ENCODE assay signal across 8 cellular contexts in genomic region chr11:46389450-46390330, GRCh38. TPM values are rescaled to one million over a fixed set of nuclear protein-coding genes. Genes with fewer than 3 reads are reported as not detected.
DNase-seq lines count a peak whose midpoint lies in the region; ATAC-seq and TF ChIP-seq lines count a peak whose summit lies in the region.

No MANE protein-coding gene starts in this region.

- peaks cover 22% of the 10 kb centered on the region for H3K4me1 Mint-ChIP-seq in activated naive CD8-positive, alpha-beta T cell treated with anti-CD3 and anti-CD28 coated beads, Interleukin-2, amount 50 U/mL, for 24 hours

- H3K79me1 ChIP-seq in trophoblast cell (ENCODE audit: low read length): no peaks in the 10 kb centered on the region

- POLR2A ChIA-PET in Panc1 (lab: Charles Lee): interaction anchor here (0.6 kb wide), 1 partner anchor 294 kb away, joined by 5 read pairs; no protein-coding TSS in a partner anchor

- H3K9ac ChIP-seq in HUES64 (ENCODE audit: low read depth, low read length) (no peak overlapping the region), trophoblast cell (ENCODE audit: low read length) (no peak overlapping the region)

- no peak overlapping the region for H4K8ac ChIP-seq in trophoblast cell (ENCODE audit: low read depth, low read length)

- H3K23ac ChIP-seq in trophoblast cell (ENCODE audit: low read length): no peak overlapping the region

- peak overlapping the region; percentile 36 for H3K4me3 Mint-ChIP-seq in activated naive CD8-positive, alpha-beta T cell treated with anti-CD3 and anti-CD28 coated beads, Interleukin-2, amount 50 U/mL, for 24 hours

- H2AK5ac ChIP-seq in trophoblast cell (ENCODE audit: low read length): no peak overlapping the region

- H3K27me3 Mint-ChIP-seq in activated naive CD8-positive, alpha-beta T cell treated with anti-CD3 and anti-CD28 coated beads, Interleukin-2, amount 50 U/mL, for 24 hours: peaks cover 71% of the 10 kb centered on the region

- no peak overlapping the region for H2BK5ac ChIP-seq in trophoblast cell (ENCODE audit: low read depth, low read length, poor library complexity)

- H3K4me1 ChIP-seq in BE2C (no peaks in the 10 kb centered on the region), HUES64 (ENCODE audit: insufficient read depth, low read length) (peaks cover 16% of the 10 kb centered on the region), Panc1 (ENCODE audit: control insufficient read depth, insufficient read depth, low read length) (peaks cover 17% of the 10 kb centered on the region), left ventricle myocardium inferior (peaks cover 44% of the 10 kb centered on the region), trophoblast cell (ENCODE audit: control insufficient read depth in 1 of 2, insufficient read depth in 2 of 2, low read length in 2 of 2) (peaks cover 26 to 28% of the 10 kb centered on the region in 2 experiments)

- H3K36me3 ChIP-seq in BE2C (no peaks in the 10 kb centered on the region), HUES64 (ENCODE audit: insufficient read depth, low read length) (no peaks in the 10 kb centered on the region), Panc1 (ENCODE audit: control insufficient read depth, insufficient read depth, low read length) (no peaks in the 10 kb centered on the region), left ventricle myocardium inferior (no peaks in the 10 kb centered on the region), trophoblast cell (ENCODE audit: control insufficient read depth in 1 of 2, insufficient read depth in 2 of 2, low read length in 2 of 2) (no peaks in the 10 kb centered on the region)

- H4K12ac ChIP-seq in trophoblast cell (ENCODE audit: low read depth, low read length): no peak overlapping the region

- no peak overlapping the region for H2BK12ac ChIP-seq in trophoblast cell (ENCODE audit: low read length)

- no peaks in the 10 kb centered on the region for H3K79me2 ChIP-seq in trophoblast cell (ENCODE audit: control insufficient read depth, insufficient read depth, low read length, poor library complexity)

- BruUV-seq in Panc1 (replicated peaks; lab: Mats Ljungman, UMichigan): no TSS peak

- 3% methylated on average over 80 of the region's 80 CpGs for WGBS in HUES64
- WGBS in trophoblast cell (ENCODE audit: extremely low coverage, insufficient coverage, insufficient read length): no CpG with 5 or more reads among the region's 80 CpGs

- no peak overlapping the region for H4K91ac ChIP-seq in trophoblast cell (ENCODE audit: low read depth, low read length)

- peaks cover 30% of the 10 kb centered on the region for H3K27me3 ChIP-seq in BE2C
- H3K27me3 ChIP-seq in HUES64 (ENCODE audit: insufficient read depth, low read length): peaks cover 79% of the 10 kb centered on the region
- H3K27me3 ChIP-seq in Panc1 (ENCODE audit: control insufficient read depth, insufficient read depth, low read length): peaks cover 3% of the 10 kb centered on the region; the same call in 1 of the 2 replicates
- peaks cover 74% of the 10 kb centered on the region for H3K27me3 ChIP-seq in left ventricle myocardium inferior (ENCODE audit: low read depth)
- peaks cover 29% of the 10 kb centered on the region for H3K27me3 ChIP-seq in trophoblast cell (ENCODE audit: insufficient read depth, low read length)

- intact Hi-C loops in Panc1 (cut with micrococcal nuclease; ENCODE audit: unreplicated experiment) (loop anchor here (5.0 kb wide), 1 partner anchor 148 kb away; no protein-coding TSS in a partner anchor), left ventricle myocardium inferior (cut with micrococcal nuclease) (loop anchor here (5.0 kb wide), 1 partner anchor 148 kb away; no protein-coding TSS in a partner anchor)

- no peak overlapping the region for H3K27ac Mint-ChIP-seq in activated naive CD8-positive, alpha-beta T cell treated with anti-CD3 and anti-CD28 coated beads, Interleukin-2, amount 50 U/mL, for 24 hours

- H3K18ac ChIP-seq in trophoblast cell (ENCODE audit: low read length): no peak overlapping the region

- in situ Hi-C loops in Panc1 (cut with HindIII; ENCODE audit: low pct_unique_long_range_greater_than_20kb, low sequenced_read_pairs): no loop called here

- CTCF ChIA-PET in Panc1 (lab: Charles Lee): interaction anchor here (0.6 to 1.9 kb wide), 4 partner anchors 24 to 293 kb away, joined by 3 to 8 read pairs (median 5); no protein-coding TSS in a partner anchor

- TF ChIP-seq CTCF in BE2C (IDR thresholded peaks at IDR 0.05; ENCODE audit: low read depth, low read length) (peak; percentile 56), Panc1 (IDR thresholded peaks at IDR 0.05) (peak; percentile 98), left ventricle myocardium inferior (IDR thresholded peaks at IDR 0.05; ENCODE audit: borderline replicate concordance) (peak; percentile 93)

- no peaks in the 10 kb centered on the region for H3K9me3 ChIP-seq in BE2C
- H3K9me3 ChIP-seq in HUES64 (ENCODE audit: insufficient read depth, low read depth, low read length): no peaks in the 10 kb centered on the region
- no peaks in the 10 kb centered on the region for H3K9me3 ChIP-seq in Panc1 (ENCODE audit: control insufficient read depth, insufficient read depth, low read depth, low read length)
- no peaks in the 10 kb centered on the region for H3K9me3 ChIP-seq in left ventricle myocardium inferior (replicated peaks)
- peaks cover 4% of the 10 kb centered on the region for H3K9me3 ChIP-seq in trophoblast cell (ENCODE audit: insufficient read depth, low read depth, low read length)

- no peak overlapping the region for H3K4ac ChIP-seq in trophoblast cell (ENCODE audit: low read depth, low read length)

- H3K14ac ChIP-seq in trophoblast cell (ENCODE audit: low read length): no peak overlapping the region

- peak; percentile 81 for DNase-seq in BE2C
- no peak for DNase-seq in Panc1 (ENCODE audit: low read depth, low spot score)
- DNase-seq in activated naive CD8-positive, alpha-beta T cell treated with anti-CD3 and anti-CD28 coated beads, Interleukin-2, amount 50 U/mL, for 24 hours: peak; percentile 80
- DNase-seq in left ventricle myocardium inferior: peak; percentile 67
- peak; percentile 53 to 73 for DNase-seq in trophoblast cell
- DNase-seq in putamen (ENCODE audit: low spot score): no peak

- no peaks in the 10 kb centered on the region for H3K9me3 Mint-ChIP-seq in activated naive CD8-positive, alpha-beta T cell treated with anti-CD3 and anti-CD28 coated beads, Interleukin-2, amount 50 U/mL, for 24 hours

- ATAC-seq in GM18868 (IDR thresholded peaks at IDR 0.05; ENCODE audit: unreplicated experiment): peak; percentile 47
- ATAC-seq in Panc1: peak; percentile 80
- ATAC-seq in activated naive CD8-positive, alpha-beta T cell treated with anti-CD3 and anti-CD28 coated beads, Interleukin-2, amount 50 U/mL, for 24 hours: peak; percentile 62

- peak overlapping the region; percentile 52 for H3K4me3 ChIP-seq in BE2C (ENCODE audit: low read depth, low read length)
- peak overlapping the region; percentile 60 for H3K4me3 ChIP-seq in HUES64 (ENCODE audit: low read length)
- peak overlapping the region; percentile 54 to 70 for H3K4me3 ChIP-seq in Panc1 (ENCODE audit: low read depth in 2 of 2, low read length in 2 of 2)
- H3K4me3 ChIP-seq in left ventricle myocardium inferior: peak overlapping the region; percentile 63
- H3K4me3 ChIP-seq in trophoblast cell (ENCODE audit: low read depth, low read length): peak overlapping the region; percentile 57

- peaks cover 1% of the 10 kb centered on the region for H3K36me3 Mint-ChIP-seq in activated naive CD8-positive, alpha-beta T cell treated with anti-CD3 and anti-CD28 coated beads, Interleukin-2, amount 50 U/mL, for 24 hours (ENCODE audit: low read depth)

- peak overlapping the region; percentile 62 for H2AFZ ChIP-seq in trophoblast cell (ENCODE audit: insufficient read depth, low read length, poor library complexity)

- H3K27ac ChIP-seq in HUES64 (ENCODE audit: low read depth, low read length) (no peak overlapping the region), Panc1 (ENCODE audit: low read length) (no peak overlapping the region; the same call in 1 of the 2 replicates), left ventricle myocardium inferior (replicated peaks) (no peak overlapping the region), trophoblast cell (ENCODE audit: low read depth, low read length) (no peak overlapping the region)

- peak overlapping the region; percentile 80 for H3K4me2 ChIP-seq in trophoblast cell (ENCODE audit: low read length)

- no peak overlapping the region for H2BK120ac ChIP-seq in trophoblast cell (ENCODE audit: insufficient read depth, low read length, poor library complexity)

RNA-seq across cellular contexts. Expression of gene CHRM4, which starts 1.9 kb away (rescaled TPM):
- polyA plus RNA-seq in BE2C (2012; ENCODE audit: insufficient read depth, insufficient read length, low read depth): not detected
- 0.20 TPM for polyA plus RNA-seq in HUES64 (2013, experiment 1 of 2)
- 0.25 TPM for polyA plus RNA-seq in HUES64 (2013, experiment 2 of 2)
- 3.1 TPM for total RNA-seq in Panc1 (2021; ENCODE audit: unreplicated experiment)
- 3.1 TPM for polyA plus RNA-seq in Panc1 (2012; ENCODE audit: insufficient read length)
- total RNA-seq in left ventricle myocardium inferior: not detected
- polyA plus RNA-seq in trophoblast cell (2013): 0.40 and 0.57 TPM in 2 replicates

RNA-seq across cellular contexts. Expression of gene MDK, which starts 8.2 kb away (rescaled TPM):
- polyA plus RNA-seq in BE2C (2012; ENCODE audit: insufficient read depth, insufficient read length, low read depth): 215 TPM
- 605 TPM for polyA plus RNA-seq in HUES64 (2013, experiment 1 of 2)
- 719 TPM for polyA plus RNA-seq in HUES64 (2013, experiment 2 of 2)
- total RNA-seq in Panc1 (2021; ENCODE audit: unreplicated experiment) (252 TPM), left ventricle myocardium inferior (5.4 TPM)
- 741 TPM for polyA plus RNA-seq in Panc1 (2012; ENCODE audit: insufficient read length)
- polyA plus RNA-seq in trophoblast cell (2013): 2,817 and 2,859 TPM in 2 replicates

RNA-seq across cellular contexts. Expression of gene DGKZ, which starts 42.4 kb away (rescaled TPM):
- 74.7 TPM for polyA plus RNA-seq in BE2C (2012; ENCODE audit: insufficient read depth, insufficient read length, low read depth)
- polyA plus RNA-seq in HUES64 (2013, experiment 1 of 2): 51.0 TPM
- polyA plus RNA-seq in HUES64 (2013, experiment 2 of 2): 50.1 TPM
- total RNA-seq in Panc1 (2021; ENCODE audit: unreplicated experiment) (104 TPM), left ventricle myocardium inferior (77.1 TPM)
- 172 TPM for polyA plus RNA-seq in Panc1 (2012; ENCODE audit: insufficient read length)
- 79.6 and 80.8 TPM in 2 replicates for polyA plus RNA-seq in trophoblast cell (2013)

Comparison
In these comparisons a context has a peak if more than half of its experiments do, and no peak if none do; other contexts are left out.
1. DNase-seq: peak in BE2C (single experiment), activated naive CD8-positive, alpha-beta T cell treated with anti-CD3 and anti-CD28 coated beads, Interleukin-2, amount 50 U/mL, for 24 hours (single experiment), left ventricle myocardium inferior (single experiment) and trophoblast cell (2 of 2); none in Panc1 (single experiment) and putamen (single experiment).
2. RNA of gene MDK, which starts 8.2 kb away (total RNA-seq): 252 TPM in Panc1 (single experiment); 5.4 TPM in left ventricle myocardium inferior (single experiment); every median in the first group is over 10 times any median in the second.
3. Peak in every context shown above with its lines, with median percentiles within 50 percentile points of each other: H3K4me3 ChIP-seq, CTCF ChIP-seq and ATAC-seq.